ENCODE assay signal across 12 cellular contexts in the genomic region with DNA sequence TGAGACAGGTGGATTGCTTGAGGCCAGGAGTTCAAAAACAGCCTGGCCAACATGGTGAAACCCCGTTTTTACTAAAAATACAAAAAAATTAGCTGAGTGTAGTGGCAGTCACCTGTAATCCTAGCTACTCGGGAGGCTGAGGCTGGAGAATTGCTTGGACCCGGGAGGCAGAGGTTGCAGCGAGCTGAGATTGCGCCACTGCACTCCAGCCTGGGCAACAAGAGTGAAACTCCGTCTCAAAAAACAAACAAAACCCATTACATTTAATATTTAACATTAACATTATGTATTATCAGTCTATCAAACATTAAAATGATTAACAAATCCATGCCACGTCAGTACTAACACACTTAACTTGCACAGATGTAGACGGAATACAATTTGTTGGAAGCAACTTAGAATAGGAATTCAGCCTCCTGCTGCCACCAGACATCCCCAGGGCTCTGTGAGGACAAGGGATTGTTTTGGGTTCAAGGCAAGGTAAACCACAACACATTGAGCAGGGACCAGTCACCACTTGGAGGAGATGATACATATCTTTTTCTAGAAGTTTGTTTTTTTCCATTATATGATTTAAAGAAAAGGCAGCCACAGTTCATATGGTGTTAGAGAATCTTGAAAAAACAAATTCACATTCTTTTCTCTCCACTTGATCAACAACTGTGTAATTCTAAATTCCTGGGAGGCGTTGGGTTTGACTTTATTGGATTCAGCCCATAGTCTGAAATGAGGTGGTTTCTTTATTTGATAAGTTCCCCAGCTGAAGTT.
A peak's percentile ranks its signal among the peaks of the same experiment; 100 is the strongest.
DNase-seq lines count a peak whose midpoint lies in the region; ATAC-seq, FAIRE-seq and TF ChIP-seq lines count a peak whose summit lies in the region.
"Had no signal": no experiment of that assay in that cellular context is flagged by ENCODE, and none has a peak within 500 bp of the region (broad histone marks: within the 10 kb centered on the region; RNA-seq: fewer than 3 reads in every experiment).

No MANE protein-coding gene starts in this region.

- ATAC-seq in sciatic nerve (peak; percentile 55), HG03442 (IDR thresholded peaks at IDR 0.05; ENCODE audit: unreplicated experiment) (no peak), Right ventricle myocardium inferior (no peak)
- ATAC-seq: T-helper 17 cell had no signal

- no peak overlapping the region for H3K4me3 ChIP-seq in fibroblast of pulmonary artery (replicated peaks; ENCODE audit: low read depth, low read length)
- H3K4me3 ChIP-seq: breast epithelium, mucosa of descending colon had no signal

- intact Hi-C loops in sciatic nerve (cut with DNase I) = no loop called here
- intact Hi-C loops in Right ventricle myocardium inferior (cut with DNase I) = no loop called here

- POLR2A ChIA-PET in RWPE1 (lab: Yijun Ruan, JAX; ENCODE audit: low non-redundant PET) = no interaction called here

- FAIRE-seq in RCC 7860 (lab: Jason Lieb, UNC) = no peak

- peak; percentile 98 for DNase-seq in Caki2 (ENCODE audit: low read depth)
- DNase-seq in RCC 7860 (ENCODE audit: low spot score) = peak; percentile 36
- peak; percentile 35 for DNase-seq in fibroblast of pulmonary artery (ENCODE audit: low read depth)
- DNase-seq in sciatic nerve (ENCODE audit: low spot score) = no peak
- DNase-seq in RWPE1 (ENCODE audit: low spot score) = no peak
- no peak for DNase-seq in SKM-1 treated with dmso at 0.1 percent for 144 hours (lab: John Stamatoyannopoulos, UW; ENCODE audit: unreplicated experiment)
- DNase-seq in Right ventricle myocardium inferior (ENCODE audit: missing footprints) = no peak
- DNase-seq: activated CD4-positive, alpha-beta T cell treated with anti-CD3 and anti-CD28 coated beads, Interleukin-2, amount 10 ng/mL, durations not matched to agents 7 days and 5 days; T-helper 17 cell had no signal

- in situ Hi-C loops in Caki2 (cut with HindIII; ENCODE audit: low pct_unique_long_range_greater_than_20kb, low sequenced_read_pairs) = no loop called here

- TF ChIP-seq CTCF in fibroblast of pulmonary artery (IDR thresholded peaks at IDR 0.05; ENCODE audit: low read length, missing control alignments) (no peak), RWPE1 (conservative IDR thresholded peaks at IDR 0.05; ENCODE audit: low read depth) (no peak)

- CTCF ChIA-PET in RWPE1 (lab: Yijun Ruan, JAX) = interaction anchor here (0.6 kb wide), 1 partner anchor 15 kb away, joined by 7 read pairs; no protein-coding TSS in a partner anchor

- no peak overlapping the region for H3K27ac ChIP-seq in RWPE1
- H3K27ac ChIP-seq: breast epithelium had no signal

Comparison
In these comparisons a context has a peak if more than half of its experiments do, and no peak if none do; other contexts are left out.
1. DNase-seq: peak in Caki2 (single experiment), RCC 7860 (single experiment) and fibroblast of pulmonary artery (single experiment); none in sciatic nerve (single experiment), RWPE1 (single experiment), SKM-1 treated with dmso at 0.1 percent for 144 hours (single experiment) and Right ventricle myocardium inferior (single experiment).